ENCODE assay signal across 8 cellular contexts in genomic region chr6:45714795-45715507, GRCh38.
DNase-seq lines count a peak whose midpoint lies in the region; ATAC-seq, FAIRE-seq and TF ChIP-seq lines count a peak whose summit lies in the region.

No MANE protein-coding gene starts in this region.

- no peak for TF ChIP-seq POLR2A in GM12892 (IDR thresholded peaks at IDR 0.05; ENCODE audit: low read depth, low read length)
- no peak for TF ChIP-seq POLR2A in gastroesophageal sphincter (IDR thresholded peaks at IDR 0.05)

- peak; percentile 60 for ATAC-seq in gastroesophageal sphincter
- peak; percentile 80 for ATAC-seq in omental fat pad (ENCODE audit: low FRiP score)
- ATAC-seq in HG02623 (IDR thresholded peaks at IDR 0.05; ENCODE audit: unreplicated experiment) = no peak

- peak; percentile 91 for TF ChIP-seq CTCF in AG09319 (IDR thresholded peaks at IDR 0.05; ENCODE audit: low read depth, low read length)
- TF ChIP-seq CTCF in gastroesophageal sphincter (IDR thresholded peaks at IDR 0.05) = peak; percentile 51 to 81 (median 68)
- peak in 1 of 3 donors; percentile 31 for TF ChIP-seq CTCF in omental fat pad (IDR thresholded peaks at IDR 0.05)

- peaks cover 8% of the 10 kb centered on the region for H3K27me3 ChIP-seq in gastroesophageal sphincter

- H3K9me3 ChIP-seq in gastroesophageal sphincter = no peaks in the 10 kb centered on the region

- peak; percentile 27 for FAIRE-seq in GM12892 (lab: Jason Lieb, UNC)
- peak; percentile 75 for FAIRE-seq in RCC 7860 (lab: Jason Lieb, UNC)

- H3K4me1 ChIP-seq in gastroesophageal sphincter = peaks cover 0 to 7% (median 0%) of the 10 kb centered on the region in 3 donors

- H3K36me3 ChIP-seq in gastroesophageal sphincter = no peaks in the 10 kb centered on the region

- no peak overlapping the region for H3K4me3 ChIP-seq in gastroesophageal sphincter

- WGBS in gastroesophageal sphincter (ENCODE audit: low coverage in 1 of 2), 2 donors = 20 to 29% methylated on average over 5 of the region's 6 CpGs

- DNase-seq in AG09319 (ENCODE audit: extremely low read depth, low read depth) (peak; percentile 79), GM12892 (ENCODE audit: insufficient read length) (peak; percentile 21), KG1 (lab: John Stamatoyannopoulos, UW) (peak; percentile 50), RCC 7860 (ENCODE audit: low spot score) (peak; percentile 79), omental fat pad (ENCODE audit: low spot score) (no peak)
- peak; percentile 29 for DNase-seq in activated naive CD4-positive, alpha-beta T cell treated with anti-CD3 and anti-CD28 coated beads, Interleukin-2, amount 50 U/mL, for 16 hours

- TF ChIP-seq EP300 in gastroesophageal sphincter (IDR thresholded peaks at IDR 0.05) = no peak

- H3K27ac ChIP-seq in gastroesophageal sphincter = no peak overlapping the region
